Comparison of ENCODE assay signal across 24 cellular contexts in genomic region chr6:80154160-80154559, GRCh38. TPM values are rescaled to one million over a fixed set of nuclear protein-coding genes. Genes with fewer than 3 reads are reported as not detected.
A peak's percentile ranks its signal among the peaks of the same experiment; 100 is the strongest.
DNase-seq lines count a peak whose midpoint lies in the region; ATAC-seq, FAIRE-seq and TF ChIP-seq lines count a peak whose summit lies in the region.
"Had no signal": no experiment of that assay in that cellular context is flagged by ENCODE, and none has a peak within 500 bp of the region (broad histone marks: within the 10 kb centered on the region; RNA-seq: fewer than 3 reads in every experiment).

No MANE protein-coding gene starts in this region.

- no peak for TF ChIP-seq RAD21 in GM12878 (IDR thresholded peaks at IDR 0.05; ENCODE audit: insufficient read depth, low read depth, low read length)

- no peaks in the 10 kb centered on the region for H3K79me2 ChIP-seq in GM12878 (ENCODE audit: control insufficient read depth, insufficient read depth, low read length)

- no peak for TF ChIP-seq EP300 in GM12878 (IDR thresholded peaks at IDR 0.05; ENCODE audit: borderline replicate concordance in 1 of 2, control insufficient read depth in 1 of 2, low read depth in 2 of 2, low read length in 2 of 2)

- H3K9ac ChIP-seq in GM12878 (ENCODE audit: control insufficient read depth, insufficient read depth, low read length) = no peak overlapping the region
- H3K9ac ChIP-seq: BLaER1 treated with 17β-estradiol and CSF1 and Interleukin-3, amounts not matched to agents 10 nM and 100 nM; GM23248 had no signal

- DNase-seq in D721Med (ENCODE audit: insufficient read length, low spot score) (no peak), NCI-H82 (lab: John Stamatoyannopoulos, UW) (peak; percentile 51), GM12878 (ENCODE audit: low read depth, low spot score) (no peak), left ventricle myocardium inferior (no peak)
- no peak for DNase-seq in activated CD4-positive, alpha-beta T cell treated with anti-CD3 and anti-CD28 coated beads, Interleukin-2, amount 10 ng/mL, durations not matched to agents 24 days and 14 days
- DNase-seq: 8988T; ACHN; AML-193; BE2C; Caco-2; CD4-positive, alpha-beta memory T cell; DMS 273 treated with DMSO at 0.1 percent for 48 hours; DMS79; EL; GDM1; GM23248; H7; HCEC 1CT had no signal

- no peak for ATAC-seq in GM12878
- no peak for ATAC-seq in GM21717 (IDR thresholded peaks at IDR 0.05; ENCODE audit: unreplicated experiment)
- ATAC-seq: A549 had no signal

- RAD21 ChIA-PET in GM12878 (lab: Charles Lee; ENCODE audit: unreplicated experiment) = no interaction called here

- TF ChIP-seq CTCF in D721Med (IDR thresholded peaks at IDR 0.05; ENCODE audit: insufficient read depth, missing control alignments) (no peak), GM12878 (IDR thresholded peaks at IDR 0.05 in 2 of 3, conservative IDR thresholded peaks at IDR 0.05 in 1 of 3; ENCODE audit: control insufficient read depth in 2 of 3, extremely low read depth in 1 of 3, insufficient read depth in 1 of 3, low read depth in 3 of 3, low read length in 3 of 3) (no peak), left ventricle myocardium inferior (IDR thresholded peaks at IDR 0.05; ENCODE audit: borderline replicate concordance) (no peak)

- in situ Hi-C loops in GM12878 (cut with MboI) = no loop called here

- H4K20me1 ChIP-seq in GM12878 (ENCODE audit: control insufficient read depth, insufficient read depth) = no peaks in the 10 kb centered on the region
- H4K20me1 ChIP-seq: BLaER1 treated with 17β-estradiol and CSF1 and Interleukin-3, amounts not matched to agents 10 nM and 100 nM had no signal

- intact Hi-C loops in GM12878 (cut with micrococcal nuclease; ENCODE audit: unreplicated experiment) (no loop called here), left ventricle myocardium inferior (cut with micrococcal nuclease) (no loop called here)
- intact Hi-C loops in activated CD4-positive, alpha-beta T cell treated with anti-CD3 and anti-CD28 coated beads, Interleukin-2, amount 10 ng/mL, durations not matched to agents 24 days and 14 days (cut with micrococcal nuclease) = no loop called here

- BruUV-seq in GM12878 (replicated peaks; lab: Mats Ljungman, UMichigan) = no TSS peak

- no peak overlapping the region for H3K27ac Mint-ChIP-seq in activated CD4-positive, alpha-beta T cell treated with anti-CD3 and anti-CD28 coated beads, Interleukin-2, amount 10 ng/mL, durations not matched to agents 24 days and 14 days
- H3K27ac Mint-ChIP-seq: CD14-positive monocyte; CD4-positive, alpha-beta memory T cell had no signal

- peaks cover 3% of the 10 kb centered on the region for H3K36me3 Mint-ChIP-seq in activated CD4-positive, alpha-beta T cell treated with anti-CD3 and anti-CD28 coated beads, Interleukin-2, amount 10 ng/mL, durations not matched to agents 24 days and 14 days (ENCODE audit: low read depth)
- H3K36me3 Mint-ChIP-seq: CD14-positive monocyte had no signal

- no peak overlapping the region for H2AFZ ChIP-seq in GM12878 (ENCODE audit: control insufficient read depth, low read depth, low read length)
- H2AFZ ChIP-seq: GM23248 had no signal

- H3K4me3 ChIP-seq in GM12878 (no peak overlapping the region), left ventricle myocardium inferior (no peak overlapping the region)
- H3K4me3 ChIP-seq: A549; BLaER1 treated with 17β-estradiol and CSF1 and Interleukin-3, amounts not matched to agents 10 nM and 100 nM; GM23248 had no signal

- H3K27me3 ChIP-seq in GM12878 (replicated peaks in 1 of 2; ENCODE audit: control insufficient read depth in 2 of 2, insufficient read depth in 2 of 2, low read length in 1 of 2) (no peaks in the 10 kb centered on the region), left ventricle myocardium inferior (ENCODE audit: low read depth) (no peaks in the 10 kb centered on the region)
- H3K27me3 ChIP-seq: BE2C; BLaER1 treated with 17β-estradiol and CSF1 and Interleukin-3, amounts not matched to agents 10 nM and 100 nM had no signal

- H3K27me3 Mint-ChIP-seq in activated CD4-positive, alpha-beta T cell treated with anti-CD3 and anti-CD28 coated beads, Interleukin-2, amount 10 ng/mL, durations not matched to agents 24 days and 14 days = no peaks in the 10 kb centered on the region
- H3K27me3 Mint-ChIP-seq: CD4-positive, alpha-beta memory T cell had no signal

- SMC1A ChIA-PET in GM12878 (lab: Charles Lee; ENCODE audit: uncharacterized antibody, unreplicated experiment) = no interaction called here

- H3K9me3 ChIP-seq in GM12878 (replicated peaks; ENCODE audit: control insufficient read depth, insufficient read depth, low read length) (no peaks in the 10 kb centered on the region), left ventricle myocardium inferior (replicated peaks) (no peaks in the 10 kb centered on the region)
- H3K9me3 ChIP-seq: A549; BE2C; BLaER1 treated with 17β-estradiol and CSF1 and Interleukin-3, amounts not matched to agents 10 nM and 100 nM; Caco-2 had no signal

- FAIRE-seq in D721Med (lab: Jason Lieb, UNC) (peak; percentile 11), GM12878 (lab: Jason Lieb, UNC) (peak; percentile 44)
- FAIRE-seq: A549, GM12891, H1 had no signal

- no peak overlapping the region for H3K4me2 ChIP-seq in GM12878 (ENCODE audit: control insufficient read depth, insufficient read depth)
- H3K4me2 ChIP-seq: A549; BLaER1 treated with 17β-estradiol and CSF1 and Interleukin-3, amounts not matched to agents 10 nM and 100 nM had no signal

- CTCF ChIA-PET in GM12878 (lab: Yijun Ruan, JAX) = no interaction called here

- WGBS in GM12878 (ENCODE audit: insufficient coverage, insufficient replicate concordance, low lambda C conversion rate, missing lambda C conversion rate) = 91% methylated on average over 2 of the region's 2 CpGs

- POLR2A ChIA-PET in GM12878 (lab: Charles Lee) = no interaction called here

- H3K4me1 ChIP-seq in GM12878 (ENCODE audit: control insufficient read depth, insufficient read depth, low read length) = no peaks in the 10 kb centered on the region
- H3K4me1 ChIP-seq in left ventricle myocardium inferior = peaks cover 12% of the 10 kb centered on the region
- H3K4me1 ChIP-seq: A549; BLaER1 treated with 17β-estradiol and CSF1 and Interleukin-3, amounts not matched to agents 10 nM and 100 nM; Caco-2 had no signal

- no peak overlapping the region for H3K4me3 Mint-ChIP-seq in activated CD4-positive, alpha-beta T cell treated with anti-CD3 and anti-CD28 coated beads, Interleukin-2, amount 10 ng/mL, durations not matched to agents 24 days and 14 days
- H3K4me3 Mint-ChIP-seq: CD14-positive monocyte; CD4-positive, alpha-beta memory T cell had no signal

- H3K36me3 ChIP-seq in GM12878 (ENCODE audit: control insufficient read depth in 2 of 2, insufficient read depth in 2 of 2, low read length in 1 of 2) = no peaks in the 10 kb centered on the region
- no peaks in the 10 kb centered on the region for H3K36me3 ChIP-seq in left ventricle myocardium inferior
- H3K36me3 ChIP-seq: BE2C; BLaER1 treated with 17β-estradiol and CSF1 and Interleukin-3, amounts not matched to agents 10 nM and 100 nM had no signal

- no peaks in the 10 kb centered on the region for H3K9me3 Mint-ChIP-seq in activated CD4-positive, alpha-beta T cell treated with anti-CD3 and anti-CD28 coated beads, Interleukin-2, amount 10 ng/mL, durations not matched to agents 24 days and 14 days

- no peak for TF ChIP-seq POLR2A in GM12878 (IDR thresholded peaks at IDR 0.05; ENCODE audit: low read depth, low read length)

- no peak overlapping the region for H3K27ac ChIP-seq in GM12878 (ENCODE audit: control insufficient read depth, insufficient read depth)
- no peak overlapping the region for H3K27ac ChIP-seq in left ventricle myocardium inferior (replicated peaks)
- H3K27ac ChIP-seq: A549; BLaER1 treated with 17β-estradiol and CSF1 and Interleukin-3, amounts not matched to agents 10 nM and 100 nM; GM23248 had no signal

- H3K4me1 Mint-ChIP-seq in activated CD4-positive, alpha-beta T cell treated with anti-CD3 and anti-CD28 coated beads, Interleukin-2, amount 10 ng/mL, durations not matched to agents 24 days and 14 days = no peaks in the 10 kb centered on the region
- H3K4me1 Mint-ChIP-seq: CD14-positive monocyte; CD4-positive, alpha-beta memory T cell had no signal

TF ChIP-seq in GM12878, 131 proteins besides CTCF, POLR2A, EP300 and RAD21 (continues in another document):
- TF ChIP-seq SIN3A (IDR thresholded peaks at IDR 0.05; ENCODE audit: low read depth, low read length) = no peak
- no peak for TF ChIP-seq BHLHE40 (IDR thresholded peaks at IDR 0.05; ENCODE audit: borderline replicate concordance in 1 of 2, low read depth in 2 of 2, low read length in 1 of 2)
- no peak for TF ChIP-seq YY1 (IDR thresholded peaks at IDR 0.05; ENCODE audit: low read depth, low read length)
- TF ChIP-seq NFIC (IDR thresholded peaks at IDR 0.05; ENCODE audit: low read depth, low read length) = no peak

RNA-seq across cellular contexts. Expression of gene BCKDHB, which starts 47.7 kb away (rescaled TPM):
- total RNA-seq in GM12878 (2013; cell fraction: nucleolus; rRNA removed) = 53.2 and 62.3 TPM in 2 replicates
- total RNA-seq in GM12878 (2014; rRNA removed) = 23.4 and 24.9 TPM in 2 replicates
- 21.1 and 21.4 TPM in 2 replicates for total RNA-seq in GM12878 (2014; rRNA removed; fragmentation: Illumina TruSeq; extraction: Trizol)
- total RNA-seq in GM12878 (2021) = 22.8 and 23.5 TPM in 2 replicates
- polyA plus RNA-seq in GM12878 (2011; ENCODE audit: low read depth) = 11.9 TPM
- 27.2 and 52.0 TPM in 2 replicates for polyA plus RNA-seq in GM12878 (2011; rRNA removed)
- 10.3 and 11.5 TPM in 2 replicates for polyA plus RNA-seq in GM12878 (2011; cell fraction: cytosol; rRNA removed)
- 11.0 and 12.9 TPM in 2 replicates for polyA plus RNA-seq in GM12878 (2011; cell fraction: nucleus; rRNA removed)
- polyA plus RNA-seq in GM12878 (2012) = 12.3 and 15.8 TPM in 2 replicates
- 21.6 and 30.8 TPM in 2 replicates for polyA plus RNA-seq in GM12878 (2014; fragmentation: Illumina TruSeq; extraction: Trizol)
- polyA plus RNA-seq in GM12878 (2014; fragmentation: Nextera tagmentation; extraction: Ambion mirVana) = 10 to 100 TPM; 12.9 to 34.8 TPM
- polyA plus RNA-seq in GM12878 (2014; rRNA removed) = 26.2 and 28.1 TPM in 2 replicates
- 10 to 100 TPM; 56.0 to 57.1 TPM for polyA plus RNA-seq in GM12878 (2016; fragmentation: Nextera tagmentation; extraction: Ambion mirVana)
- polyA minus RNA-seq in GM12878 (2011; rRNA and poly(A)+ RNA removed) = 15.6 and 16.8 TPM in 2 replicates
- polyA minus RNA-seq in GM12878 (2011; cell fraction: cytosol; rRNA and poly(A)+ RNA removed) = 3.7 and 6.3 TPM in 2 replicates
- 16.7 and 23.7 TPM in 2 replicates for polyA minus RNA-seq in GM12878 (2011; cell fraction: nucleus; rRNA and poly(A)+ RNA removed)
- total RNA-seq in left ventricle myocardium inferior = 37.2 TPM
- 15.6 and 16.5 TPM in 2 replicates for total RNA-seq in activated CD4-positive, alpha-beta T cell treated with anti-CD3 and anti-CD28 coated beads, Interleukin-2, amount 10 ng/mL, durations not matched to agents 24 days and 14 days
